Comparison of ENCODE assay signal across 1 cellular context in genomic region chr3:105466072-105466471, GRCh38.
TF ChIP-seq lines count a peak whose summit lies in the region.

No MANE protein-coding gene starts in this region.

TF ChIP-seq in GM23338, 12 proteins besides CTCF, POLR2A, EP300 and RAD21 (continued from another document):
- TF ChIP-seq, protein P1, sequence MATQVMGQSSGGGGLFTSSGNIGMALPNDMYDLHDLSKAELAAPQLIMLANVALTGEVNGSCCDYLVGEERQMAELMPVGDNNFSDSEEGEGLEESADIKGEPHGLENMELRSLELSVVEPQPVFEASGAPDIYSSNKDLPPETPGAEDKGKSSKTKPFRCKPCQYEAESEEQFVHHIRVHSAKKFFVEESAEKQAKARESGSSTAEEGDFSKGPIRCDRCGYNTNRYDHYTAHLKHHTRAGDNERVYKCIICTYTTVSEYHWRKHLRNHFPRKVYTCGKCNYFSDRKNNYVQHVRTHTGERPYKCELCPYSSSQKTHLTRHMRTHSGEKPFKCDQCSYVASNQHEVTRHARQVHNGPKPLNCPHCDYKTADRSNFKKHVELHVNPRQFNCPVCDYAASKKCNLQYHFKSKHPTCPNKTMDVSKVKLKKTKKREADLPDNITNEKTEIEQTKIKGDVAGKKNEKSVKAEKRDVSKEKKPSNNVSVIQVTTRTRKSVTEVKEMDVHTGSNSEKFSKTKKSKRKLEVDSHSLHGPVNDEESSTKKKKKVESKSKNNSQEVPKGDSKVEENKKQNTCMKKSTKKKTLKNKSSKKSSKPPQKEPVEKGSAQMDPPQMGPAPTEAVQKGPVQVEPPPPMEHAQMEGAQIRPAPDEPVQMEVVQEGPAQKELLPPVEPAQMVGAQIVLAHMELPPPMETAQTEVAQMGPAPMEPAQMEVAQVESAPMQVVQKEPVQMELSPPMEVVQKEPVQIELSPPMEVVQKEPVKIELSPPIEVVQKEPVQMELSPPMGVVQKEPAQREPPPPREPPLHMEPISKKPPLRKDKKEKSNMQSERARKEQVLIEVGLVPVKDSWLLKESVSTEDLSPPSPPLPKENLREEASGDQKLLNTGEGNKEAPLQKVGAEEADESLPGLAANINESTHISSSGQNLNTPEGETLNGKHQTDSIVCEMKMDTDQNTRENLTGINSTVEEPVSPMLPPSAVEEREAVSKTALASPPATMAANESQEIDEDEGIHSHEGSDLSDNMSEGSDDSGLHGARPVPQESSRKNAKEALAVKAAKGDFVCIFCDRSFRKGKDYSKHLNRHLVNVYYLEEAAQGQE (IDR thresholded peaks at IDR 0.05; ENCODE audit: unreplicated experiment): no peak
- no peak for TF ChIP-seq JUNB (IDR thresholded peaks at IDR 0.05; ENCODE audit: unreplicated experiment)
- TF ChIP-seq NANOG (IDR thresholded peaks at IDR 0.05; ENCODE audit: borderline replicate concordance): no peak
- no peak for TF ChIP-seq ETS1 (IDR thresholded peaks at IDR 0.05)
